ENCODE assay signal across 12 cellular contexts in genomic region chr9:89474939-89475338, GRCh38. TPM values are rescaled to one million over a fixed set of nuclear protein-coding genes. Genes with fewer than 3 reads are reported as not detected.
DNase-seq lines count a peak whose midpoint lies in the region; ATAC-seq and TF ChIP-seq lines count a peak whose summit lies in the region.
"Had no signal": no experiment of that assay in that cellular context is flagged by ENCODE, and none has a peak within 500 bp of the region (broad histone marks: within the 10 kb centered on the region; RNA-seq: fewer than 3 reads in every experiment).

No MANE protein-coding gene starts in this region.

- DNase-seq in CD4-positive, CD25-positive, alpha-beta regulatory T cell = no peak
- DNase-seq in DND-41 (no peak), NCI-H345 (lab: John Stamatoyannopoulos, UW) (no peak), nucleus accumbens (lab: John Stamatoyannopoulos, UW) (no peak), SKM-1 treated with dmso at 0.1 percent for 144 hours (lab: John Stamatoyannopoulos, UW; ENCODE audit: unreplicated experiment) (no peak)
- DNase-seq in activated naive CD8-positive, alpha-beta T cell treated with anti-CD3 and anti-CD28 coated beads, Interleukin-2, amount 50 U/mL, for 24 hours = no peak
- DNase-seq: activated gamma-delta T cell treated with Interleukin-2 at 50 U/mL for 16 hours; effector CD8-positive, alpha-beta T cell; EL; naive B cell; testis had no signal

- peaks cover 47% of the 10 kb centered on the region for H3K36me3 ChIP-seq in CD4-positive, CD25-positive, alpha-beta regulatory T cell (ENCODE audit: control insufficient read depth, insufficient read depth, low read length)
- H3K36me3 ChIP-seq in DND-41 (ENCODE audit: insufficient read depth, low read length) (peaks cover 77% of the 10 kb centered on the region), neutrophil (peaks cover 74% of the 10 kb centered on the region)

- peaks cover 81% of the 10 kb centered on the region for H4K20me1 ChIP-seq in DND-41 (ENCODE audit: insufficient read depth, low read length)

- no peaks in the 10 kb centered on the region for H3K27me3 ChIP-seq in CD4-positive, CD25-positive, alpha-beta regulatory T cell (ENCODE audit: control insufficient read depth, insufficient read depth, low read length)
- H3K27me3 ChIP-seq in DND-41 (ENCODE audit: insufficient read depth, low read length, poor library complexity) = no peaks in the 10 kb centered on the region
- H3K27me3 ChIP-seq in neutrophil = no peaks in the 10 kb centered on the region
- H3K27me3 ChIP-seq: testis had no signal

- peaks cover 95% of the 10 kb centered on the region for H3K79me2 ChIP-seq in DND-41 (ENCODE audit: insufficient read depth, low read length)

- TF ChIP-seq CTCF in DND-41 (IDR thresholded peaks at IDR 0.05; ENCODE audit: borderline replicate concordance, extremely low read depth, low read length, poor library complexity, severe bottlenecking) (no peak), neutrophil (IDR thresholded peaks at IDR 0.05) (no peak)

- H2AFZ ChIP-seq in DND-41 (ENCODE audit: low read depth, low read length) = no peak overlapping the region

- peaks cover 71% of the 10 kb centered on the region for H3K36me3 Mint-ChIP-seq in CD4-positive, CD25-positive, alpha-beta regulatory T cell
- H3K36me3 Mint-ChIP-seq in activated naive CD8-positive, alpha-beta T cell treated with anti-CD3 and anti-CD28 coated beads, Interleukin-2, amount 50 U/mL, for 24 hours (ENCODE audit: low read depth) = peaks cover 80% of the 10 kb centered on the region

- H3K4me1 Mint-ChIP-seq in CD4-positive, CD25-positive, alpha-beta regulatory T cell = peaks cover 39 to 96% (median 76%) of the 10 kb centered on the region in 4 donors
- H3K4me1 Mint-ChIP-seq in activated naive CD8-positive, alpha-beta T cell treated with anti-CD3 and anti-CD28 coated beads, Interleukin-2, amount 50 U/mL, for 24 hours = peaks cover 93% of the 10 kb centered on the region

- H3K9me3 ChIP-seq in CD4-positive, CD25-positive, alpha-beta regulatory T cell (ENCODE audit: control insufficient read depth in 2 of 2, low read length in 2 of 2) = no peaks in the 10 kb centered on the region
- no peaks in the 10 kb centered on the region for H3K9me3 ChIP-seq in DND-41 (ENCODE audit: insufficient read depth, low read length, severe bottlenecking)
- no peaks in the 10 kb centered on the region for H3K9me3 ChIP-seq in neutrophil
- H3K9me3 ChIP-seq: testis had no signal

- no peak overlapping the region for H3K4me3 ChIP-seq in CD4-positive, CD25-positive, alpha-beta regulatory T cell (ENCODE audit: low read depth, low read length)
- H3K4me3 ChIP-seq in DND-41 (ENCODE audit: low read depth in 1 of 2, low read length in 2 of 2) (no peak overlapping the region), neutrophil (ENCODE audit: low read depth in 1 of 2, low read length in 1 of 2) (no peak overlapping the region)
- H3K4me3 ChIP-seq: testis had no signal

- peak overlapping the region; percentile 16; the same call in 1 of the 2 replicates for H3K9ac ChIP-seq in DND-41 (ENCODE audit: low read depth, low read length)

- no peaks in the 10 kb centered on the region for H3K27me3 Mint-ChIP-seq in CD4-positive, CD25-positive, alpha-beta regulatory T cell
- H3K27me3 Mint-ChIP-seq in activated naive CD8-positive, alpha-beta T cell treated with anti-CD3 and anti-CD28 coated beads, Interleukin-2, amount 50 U/mL, for 24 hours = peaks cover 7% of the 10 kb centered on the region
- H3K27me3 Mint-ChIP-seq: naive B cell had no signal

- no peak overlapping the region for H3K4me2 ChIP-seq in DND-41 (ENCODE audit: insufficient read depth, low read length)

- H3K4me1 ChIP-seq in CD4-positive, CD25-positive, alpha-beta regulatory T cell (ENCODE audit: control insufficient read depth, insufficient read depth, low read length, poor library complexity, severe bottlenecking) = peaks cover 87% of the 10 kb centered on the region
- H3K4me1 ChIP-seq in DND-41 (ENCODE audit: insufficient read depth, low read length) (peaks cover 93% of the 10 kb centered on the region), neutrophil (ENCODE audit: control insufficient read depth in 1 of 2, insufficient read depth in 1 of 2, low read depth in 1 of 2, low read length in 1 of 2) (peaks cover 59 to 85% of the 10 kb centered on the region in 2 experiments)

- peaks cover 0 to 4% (median 0%) of the 10 kb centered on the region in 7 donors for H3K9me3 Mint-ChIP-seq in CD4-positive, CD25-positive, alpha-beta regulatory T cell
- peaks cover 6% of the 10 kb centered on the region for H3K9me3 Mint-ChIP-seq in activated naive CD8-positive, alpha-beta T cell treated with anti-CD3 and anti-CD28 coated beads, Interleukin-2, amount 50 U/mL, for 24 hours
- H3K9me3 Mint-ChIP-seq: naive B cell had no signal

- peak overlapping the region in 1 of 4 donors; percentile 48 for H3K4me3 Mint-ChIP-seq in CD4-positive, CD25-positive, alpha-beta regulatory T cell
- peak overlapping the region; percentile 13 for H3K4me3 Mint-ChIP-seq in activated naive CD8-positive, alpha-beta T cell treated with anti-CD3 and anti-CD28 coated beads, Interleukin-2, amount 50 U/mL, for 24 hours

- peak overlapping the region; percentile 79 for H3K27ac ChIP-seq in CD4-positive, CD25-positive, alpha-beta regulatory T cell (ENCODE audit: insufficient read depth, low read length, poor library complexity, severe bottlenecking)
- H3K27ac ChIP-seq in DND-41 (ENCODE audit: low read length) = peak overlapping the region; percentile 77
- peak overlapping the region; percentile 84 for H3K27ac ChIP-seq in neutrophil
- H3K27ac ChIP-seq: testis had no signal

- peak overlapping the region; percentile 80 to 97 (median 96) for H3K27ac Mint-ChIP-seq in CD4-positive, CD25-positive, alpha-beta regulatory T cell
- peak overlapping the region; percentile 98 for H3K27ac Mint-ChIP-seq in activated naive CD8-positive, alpha-beta T cell treated with anti-CD3 and anti-CD28 coated beads, Interleukin-2, amount 50 U/mL, for 24 hours

- no peak for ATAC-seq in CD4-positive, CD25-positive, alpha-beta regulatory T cell (ENCODE audit: low read depth in 2 of 2)
- ATAC-seq in DND-41 (ENCODE audit: insufficient read depth, low read depth) = no peak
- no peak for ATAC-seq in activated naive CD8-positive, alpha-beta T cell treated with anti-CD3 and anti-CD28 coated beads, Interleukin-2, amount 50 U/mL, for 24 hours

RNA-seq across cellular contexts. Expression of gene SEMA4D, which starts 23.0 kb away (rescaled TPM):
- total RNA-seq in CD4-positive, CD25-positive, alpha-beta regulatory T cell = 480 TPM
- 100 to 1,000 TPM in 1 of 4 donors, 10 to 100 TPM in 3; 67.5 to 108 (median 90.2) TPM for polyA plus RNA-seq in CD4-positive, CD25-positive, alpha-beta regulatory T cell
